9 cellular contexts compared by ENCODE assay signal in genomic region chr11:102553835-102554282, GRCh38. TPM values are rescaled to one million over a fixed set of nuclear protein-coding genes. Genes with fewer than 3 reads are reported as not detected.
DNase-seq lines count a peak whose midpoint lies in the region; ATAC-seq and TF ChIP-seq lines count a peak whose summit lies in the region.
"Had no signal": no experiment of that assay in that cellular context is flagged by ENCODE, and none has a peak within 500 bp of the region (broad histone marks: within the 10 kb centered on the region; RNA-seq: fewer than 3 reads in every experiment).

No MANE protein-coding gene starts in this region.

- H3K4me3 Mint-ChIP-seq in activated T-helper 1 cell treated with anti-CD3 and anti-CD28 coated beads, Interleukin-12 subunit alpha, Interleukin-12 subunit beta, Interleukin-2, Interleukin-4 antibody, amounts not matched to agents 30 ng/mL and 10 ng/mL and 1 ng/mL, durations not matched to agents 14 hours and 24 hours and 36 hours, result no peak overlapping the region
- no peak overlapping the region for H3K4me3 Mint-ChIP-seq in stimulated activated effector memory CD8-positive, alpha-beta T cell treated with anti-CD3 and anti-CD28 coated beads, Interleukin-12 subunit alpha, Interleukin-12 subunit beta, amount 100 ng/mL, for 72 hours

- TF ChIP-seq CTCF in suprapubic skin (IDR thresholded peaks at IDR 0.05) (no peak), left ventricle myocardium inferior (IDR thresholded peaks at IDR 0.05; ENCODE audit: borderline replicate concordance) (no peak)

- peaks cover 6% of the 10 kb centered on the region for H3K27me3 Mint-ChIP-seq in activated T-helper 1 cell treated with anti-CD3 and anti-CD28 coated beads, Interleukin-12 subunit alpha, Interleukin-12 subunit beta, Interleukin-2, Interleukin-4 antibody, amounts not matched to agents 30 ng/mL and 10 ng/mL and 1 ng/mL, durations not matched to agents 14 hours and 24 hours and 36 hours (ENCODE audit: insufficient read depth)

- H3K9me3 ChIP-seq in suprapubic skin (no peaks in the 10 kb centered on the region), left ventricle myocardium inferior (replicated peaks) (no peaks in the 10 kb centered on the region)

- no peak for DNase-seq in suprapubic skin (ENCODE audit: low spot score in 2 of 2)
- DNase-seq in activated T-helper 1 cell treated with anti-CD3 and anti-CD28 coated beads, Interleukin-12 subunit alpha, Interleukin-12 subunit beta, Interleukin-2, Interleukin-4 antibody, amounts not matched to agents 30 ng/mL and 10 ng/mL and 1 ng/mL, durations not matched to agents 14 hours and 24 hours and 36 hours (ENCODE audit: low spot score), result no peak
- DNase-seq in stimulated activated effector memory CD8-positive, alpha-beta T cell treated with anti-CD3 and anti-CD28 coated beads, Interleukin-12 subunit alpha, Interleukin-12 subunit beta, amount 100 ng/mL, for 72 hours (ENCODE audit: low spot score in 2 of 2), result no peak
- no peak for DNase-seq in left ventricle myocardium inferior
- DNase-seq: EL had no signal

- WGBS in suprapubic skin, result 80% methylated on average over 5 of the region's 5 CpGs

- intact Hi-C loops in activated T-helper 1 cell treated with anti-CD3 and anti-CD28 coated beads, Interleukin-12 subunit alpha, Interleukin-12 subunit beta, Interleukin-2, Interleukin-4 antibody, amounts not matched to agents 30 ng/mL and 10 ng/mL and 1 ng/mL, durations not matched to agents 14 hours and 24 hours and 36 hours (cut with micrococcal nuclease), result no loop called here
- intact Hi-C loops in left ventricle myocardium inferior (cut with micrococcal nuclease), result no loop called here

- H3K4me1 Mint-ChIP-seq in activated T-helper 1 cell treated with anti-CD3 and anti-CD28 coated beads, Interleukin-12 subunit alpha, Interleukin-12 subunit beta, Interleukin-2, Interleukin-4 antibody, amounts not matched to agents 30 ng/mL and 10 ng/mL and 1 ng/mL, durations not matched to agents 14 hours and 24 hours and 36 hours (ENCODE audit: low read depth), result peaks cover under 1% of the 10 kb centered on the region
- no peaks in the 10 kb centered on the region for H3K4me1 Mint-ChIP-seq in stimulated activated effector memory CD8-positive, alpha-beta T cell treated with anti-CD3 and anti-CD28 coated beads, Interleukin-12 subunit alpha, Interleukin-12 subunit beta, amount 100 ng/mL, for 72 hours

- no peak overlapping the region for H3K4me3 ChIP-seq in suprapubic skin
- H3K4me3 ChIP-seq in left ventricle myocardium inferior, result no peak overlapping the region

- peak; percentile 77 for ATAC-seq in GM19328 (IDR thresholded peaks at IDR 0.05; ENCODE audit: unreplicated experiment)
- ATAC-seq in HG02759 (IDR thresholded peaks at IDR 0.05; ENCODE audit: unreplicated experiment), result peak; percentile 83
- peak; percentile 84 for ATAC-seq in HG03571 (IDR thresholded peaks at IDR 0.05; ENCODE audit: unreplicated experiment)
- ATAC-seq in stimulated activated effector memory CD8-positive, alpha-beta T cell treated with anti-CD3 and anti-CD28 coated beads, Interleukin-12 subunit alpha, Interleukin-12 subunit beta, amount 100 ng/mL, for 72 hours, result no peak

- TF ChIP-seq POLR2A in suprapubic skin (IDR thresholded peaks at IDR 0.05), result no peak

- H3K27ac Mint-ChIP-seq in activated T-helper 1 cell treated with anti-CD3 and anti-CD28 coated beads, Interleukin-12 subunit alpha, Interleukin-12 subunit beta, Interleukin-2, Interleukin-4 antibody, amounts not matched to agents 30 ng/mL and 10 ng/mL and 1 ng/mL, durations not matched to agents 14 hours and 24 hours and 36 hours, result no peak overlapping the region
- no peak overlapping the region for H3K27ac Mint-ChIP-seq in stimulated activated effector memory CD8-positive, alpha-beta T cell treated with anti-CD3 and anti-CD28 coated beads, Interleukin-12 subunit alpha, Interleukin-12 subunit beta, amount 100 ng/mL, for 72 hours

- H3K4me1 ChIP-seq in suprapubic skin (no peaks in the 10 kb centered on the region), left ventricle myocardium inferior (no peaks in the 10 kb centered on the region)
- H3K4me1 ChIP-seq: parathyroid adenoma had no signal

- H3K9me3 Mint-ChIP-seq in activated T-helper 1 cell treated with anti-CD3 and anti-CD28 coated beads, Interleukin-12 subunit alpha, Interleukin-12 subunit beta, Interleukin-2, Interleukin-4 antibody, amounts not matched to agents 30 ng/mL and 10 ng/mL and 1 ng/mL, durations not matched to agents 14 hours and 24 hours and 36 hours, result no peaks in the 10 kb centered on the region
- H3K9me3 Mint-ChIP-seq in stimulated activated effector memory CD8-positive, alpha-beta T cell treated with anti-CD3 and anti-CD28 coated beads, Interleukin-12 subunit alpha, Interleukin-12 subunit beta, amount 100 ng/mL, for 72 hours, result no peaks in the 10 kb centered on the region

- H3K27ac ChIP-seq in suprapubic skin, result peak overlapping the region; percentile 47
- no peak overlapping the region for H3K27ac ChIP-seq in left ventricle myocardium inferior (replicated peaks)
- H3K27ac ChIP-seq: parathyroid adenoma had no signal

- peaks cover 3% of the 10 kb centered on the region for H3K36me3 Mint-ChIP-seq in activated T-helper 1 cell treated with anti-CD3 and anti-CD28 coated beads, Interleukin-12 subunit alpha, Interleukin-12 subunit beta, Interleukin-2, Interleukin-4 antibody, amounts not matched to agents 30 ng/mL and 10 ng/mL and 1 ng/mL, durations not matched to agents 14 hours and 24 hours and 36 hours (ENCODE audit: low read depth)
- H3K36me3 Mint-ChIP-seq in stimulated activated effector memory CD8-positive, alpha-beta T cell treated with anti-CD3 and anti-CD28 coated beads, Interleukin-12 subunit alpha, Interleukin-12 subunit beta, amount 100 ng/mL, for 72 hours, result no peaks in the 10 kb centered on the region

- H3K36me3 ChIP-seq in suprapubic skin, result no peaks in the 10 kb centered on the region
- H3K36me3 ChIP-seq in left ventricle myocardium inferior, result no peaks in the 10 kb centered on the region

- TF ChIP-seq EP300 in suprapubic skin (IDR thresholded peaks at IDR 0.05), result no peak

- H3K27me3 ChIP-seq in suprapubic skin (no peaks in the 10 kb centered on the region), left ventricle myocardium inferior (ENCODE audit: low read depth) (peaks cover 5% of the 10 kb centered on the region)

RNA-seq across cellular contexts. Expression of gene MMP7, which starts 23.3 kb away (rescaled TPM):
- total RNA-seq in suprapubic skin (100 to 1,000 TPM in 1 of 4 donors, 10 to 100 TPM in 3; 29.9 to 155 (median 81.8) TPM), left ventricle myocardium inferior (not detected)
- not detected in 2 replicates for total RNA-seq in activated T-helper 1 cell treated with anti-CD3 and anti-CD28 coated beads, Interleukin-12 subunit alpha, Interleukin-12 subunit beta, Interleukin-2, Interleukin-4 antibody, amounts not matched to agents 30 ng/mL and 10 ng/mL and 1 ng/mL, durations not matched to agents 14 hours and 24 hours and 36 hours

Comparison
In these comparisons a context has a peak if more than half of its experiments do, and no peak if none do; other contexts are left out.
1. RNA of gene MMP7, which starts 23.3 kb away (total RNA-seq): 29.9 to 155 TPM in suprapubic skin; not detected in left ventricle myocardium inferior (single experiment) and not detected in activated T-helper 1 cell treated with anti-CD3 and anti-CD28 coated beads, Interleukin-12 subunit alpha, Interleukin-12 subunit beta, Interleukin-2, Interleukin-4 antibody, amounts not matched to agents 30 ng/mL and 10 ng/mL and 1 ng/mL, durations not matched to agents 14 hours and 24 hours and 36 hours; every median in the first group is over 10 times any median in the second.